In the genomic region with DNA sequence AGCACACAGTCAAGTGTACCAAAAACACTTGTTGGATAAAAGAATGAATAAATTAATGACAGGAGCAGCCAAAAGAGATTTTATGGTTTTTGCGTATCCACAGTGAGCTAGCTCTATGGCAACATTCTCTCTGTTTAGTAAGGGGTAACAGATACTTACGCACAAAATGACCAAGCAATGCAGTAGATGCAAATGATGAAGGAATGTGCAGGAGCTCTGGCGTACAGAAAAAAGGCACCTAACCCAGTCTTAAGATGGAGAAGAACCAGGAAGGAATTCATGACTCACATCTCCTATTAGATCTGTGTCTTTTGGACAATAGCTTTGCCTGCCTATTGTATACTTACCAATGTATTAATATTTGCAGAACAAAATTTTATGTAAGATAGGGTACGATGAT, we compare ENCODE assay signal across 25 cellular contexts.
A peak's percentile ranks its signal among the peaks of the same experiment; 100 is the strongest.
DNase-seq lines count a peak whose midpoint lies in the region; ATAC-seq and TF ChIP-seq lines count a peak whose summit lies in the region.
"Had no signal": no experiment of that assay in that cellular context is flagged by ENCODE, and none has a peak within 500 bp of the region (broad histone marks: within the 10 kb centered on the region; RNA-seq: fewer than 3 reads in every experiment).

No MANE protein-coding gene starts in this region.

- no TSS peak for BruUV-seq in IMR-90 (replicated peaks; lab: Mats Ljungman, UMichigan)

- peak overlapping the region; percentile 41 for H3K23ac ChIP-seq in IMR-90 (ENCODE audit: low read depth, low read length)

- H2AFZ ChIP-seq in IMR-90 (replicated peaks; ENCODE audit: low read length, poor library complexity) (no peak overlapping the region), fibroblast of lung (ENCODE audit: low read length) (no peak overlapping the region)

- no peaks in the 10 kb centered on the region for H3K79me1 ChIP-seq in IMR-90 (ENCODE audit: low read depth in 1 of 2, low read length in 2 of 2)

- TF ChIP-seq RAD21 in IMR-90 (IDR thresholded peaks at IDR 0.05; ENCODE audit: low read length), result no peak

- peak overlapping the region; percentile 78 for H2BK120ac ChIP-seq in IMR-90 (ENCODE audit: low read depth, low read length)

- TF ChIP-seq POLR2A in IMR-90 (IDR thresholded peaks at IDR 0.05; ENCODE audit: low read depth, low read length), result no peak

- peak overlapping the region; percentile 60 for H2BK5ac ChIP-seq in IMR-90 (ENCODE audit: low read depth, low read length, poor library complexity, severe bottlenecking)

- peak overlapping the region; percentile 17; the same call in 1 of the 2 replicates for H3K18ac ChIP-seq in IMR-90 (ENCODE audit: low read depth, low read length)

- H2BK15ac ChIP-seq in IMR-90 (ENCODE audit: low read depth, low read length), result peak overlapping the region; percentile 83

- no peaks in the 10 kb centered on the region for H3K27me3 ChIP-seq in IMR-90 (ENCODE audit: control insufficient read depth, insufficient read depth, low read length)
- H3K27me3 ChIP-seq in fibroblast of lung (ENCODE audit: control insufficient read depth, insufficient read depth, low read length), result no peaks in the 10 kb centered on the region
- no peaks in the 10 kb centered on the region for H3K27me3 ChIP-seq in skeletal muscle satellite cell (ENCODE audit: control insufficient read depth, insufficient read depth, low read length)
- no peaks in the 10 kb centered on the region for H3K27me3 ChIP-seq in left ventricle myocardium inferior (ENCODE audit: low read depth)
- H3K27me3 ChIP-seq: suprapubic skin had no signal

- H4K8ac ChIP-seq in IMR-90 (ENCODE audit: low read depth in 2 of 2, low read length in 2 of 2), result peak overlapping the region in 1 of 2 experiments; percentile 35; a peak in 1 of 4 replicates

- H3K9ac ChIP-seq in IMR-90 (ENCODE audit: low read depth, low read length) (no peak overlapping the region), fibroblast of lung (ENCODE audit: insufficient read depth, low read length) (no peak overlapping the region), skeletal muscle satellite cell (ENCODE audit: low read depth, low read length) (peak overlapping the region; percentile 83)

- dilution Hi-C loops in IMR-90 (cut with HindIII; ENCODE audit: low sequenced_read_pairs, unreplicated experiment), result no loop called here

- no peak overlapping the region for H2AK9ac ChIP-seq in IMR-90 (replicated peaks; ENCODE audit: low read depth, low read length, poor library complexity)

- POLR2A ChIA-PET in IMR-90 (lab: Charles Lee; ENCODE audit: unreplicated experiment), result interaction anchor here (0.6 kb wide), 1 partner anchor 25 kb away, joined by 3 read pairs; no protein-coding TSS in a partner anchor

- H3K14ac ChIP-seq in IMR-90 (replicated peaks; ENCODE audit: low read depth, low read length), result peak overlapping the region; percentile 50

- in situ Hi-C loops in IMR-90 (cut with MboI; ENCODE audit: low sequenced_read_pairs), result no loop called here

- 0 out of 2 replicates have a peak overlapping the region, but pooled peaks have one; percentile 69 for H2AK5ac ChIP-seq in IMR-90 (ENCODE audit: low read depth, low read length)

- no peak overlapping the region for H3K4me2 ChIP-seq in IMR-90 (ENCODE audit: low read depth, low read length)
- H3K4me2 ChIP-seq in fibroblast of lung (ENCODE audit: extremely low read depth, insufficient read depth, low read length), result peak overlapping the region; percentile 9
- no peak overlapping the region for H3K4me2 ChIP-seq in skeletal muscle satellite cell (ENCODE audit: low read length)

- peak overlapping the region; percentile 80 for H3K4ac ChIP-seq in IMR-90 (ENCODE audit: low read depth, low read length)

- H3K9me3 ChIP-seq in IMR-90 (ENCODE audit: control insufficient read depth, insufficient read depth, low read length) (no peaks in the 10 kb centered on the region), fibroblast of lung (ENCODE audit: control insufficient read depth, insufficient read depth, low read depth, low read length) (no peaks in the 10 kb centered on the region), skeletal muscle satellite cell (replicated peaks; ENCODE audit: low read length) (no peaks in the 10 kb centered on the region), left ventricle myocardium inferior (replicated peaks) (no peaks in the 10 kb centered on the region)
- H3K9me3 ChIP-seq: suprapubic skin had no signal

- CTCF ChIA-PET in IMR-90 (lab: Yijun Ruan, JAX), result no interaction called here

- no peaks in the 10 kb centered on the region for H3K79me2 ChIP-seq in fibroblast of lung (ENCODE audit: control insufficient read depth, insufficient read depth, low read length)

- H4K20me1 ChIP-seq in IMR-90 (ENCODE audit: insufficient read depth, low read length) (no peaks in the 10 kb centered on the region), fibroblast of lung (ENCODE audit: control insufficient read depth, extremely low read depth, insufficient read depth, low read length) (no peaks in the 10 kb centered on the region)

- H3K4me1 ChIP-seq in IMR-90 (ENCODE audit: control insufficient read depth, insufficient read depth, low read length), result peaks cover 19% of the 10 kb centered on the region
- H3K4me1 ChIP-seq in fibroblast of lung (ENCODE audit: control insufficient read depth, extremely low read depth, insufficient read depth, low read length), result peaks cover 16% of the 10 kb centered on the region
- peaks cover 55% of the 10 kb centered on the region for H3K4me1 ChIP-seq in skeletal muscle satellite cell (ENCODE audit: control insufficient read depth, insufficient read depth, low read length)
- H3K4me1 ChIP-seq in left ventricle myocardium inferior, result peaks cover 25% of the 10 kb centered on the region

- H4K91ac ChIP-seq in IMR-90 (ENCODE audit: insufficient read depth, low read depth, low read length), result no peak overlapping the region

- H3K56ac ChIP-seq in IMR-90 (ENCODE audit: extremely low read depth, insufficient read depth, low read length), result peak overlapping the region; percentile 24; the same call in 1 of the 2 replicates

- ATAC-seq in IMR-90 (ENCODE audit: low read depth) (no peak), GM21447 (IDR thresholded peaks at IDR 0.05; ENCODE audit: unreplicated experiment) (no peak)
- ATAC-seq: activated CD4-positive, CD25-positive, alpha-beta regulatory T cell treated with anti-CD3 and anti-CD28 coated beads, Interleukin-2, amount 50 U/mL, for 24 hours; activated CD8-positive, alpha-beta memory T cell treated with anti-CD3 and anti-CD28 coated beads, Interleukin-2, amount 10 ng/mL, durations not matched to agents 7 days and 5 days; activated T-cell treated with anti-CD3 and anti-CD28 coated beads, Interleukin-2, amount 50 U/mL, for 72 hours; left ventricle myocardium superior had no signal

- DNase-seq in IMR-90 (peak; percentile 41), fibroblast of lung (ENCODE audit: low read depth in 2 of 2) (peak in 1 of 2 donors; percentile 88), NCI-H2227 (lab: John Stamatoyannopoulos, UW; ENCODE audit: unreplicated experiment) (no peak), hepatic stellate cell (ENCODE audit: low spot score) (no peak), left ventricle myocardium inferior (no peak)
- DNase-seq: activated CD4-positive, alpha-beta T cell treated with anti-CD3 and anti-CD28 coated beads, Interleukin-2, amount 50 U/mL, for 4 hours; activated CD8-positive, alpha-beta memory T cell treated with anti-CD3 and anti-CD28 coated beads, Interleukin-2, amount 10 ng/mL, durations not matched to agents 7 days and 5 days; activated T-cell treated with anti-CD3 and anti-CD28 coated beads, Interleukin-2, amount 50 U/mL, for 72 hours; DND-41; glutamatergic neuron; KG1; left ventricle myocardium superior; midbrain; naive B cell; NCI-H1436; NCI-H2081 treated with DMSO at 0.1 percent for 48 hours; NCI-H774; RPMI8226; small intestine; stimulated activated naive CD4-positive, alpha-beta T cell had no signal

- WGBS in IMR-90 (ENCODE audit: extremely low coverage in 2 of 2, insufficient read length in 1 of 2), 2 experiments, result no CpG with 5 or more reads among the region's 4 CpGs

- intact Hi-C loops in IMR-90 (cut with micrococcal nuclease), result no loop called here
- intact Hi-C loops in left ventricle myocardium inferior (cut with micrococcal nuclease), result no loop called here

- H3K4me3 ChIP-seq in IMR-90 (ENCODE audit: insufficient read depth, low read depth, low read length) (no peak overlapping the region), fibroblast of lung (replicated peaks in 1 of 4; ENCODE audit: control extremely low read depth in 1 of 4, insufficient read depth in 1 of 4, low read depth in 3 of 4, low read length in 4 of 4) (no peak overlapping the region), skeletal muscle satellite cell (ENCODE audit: low read length) (no peak overlapping the region), left ventricle myocardium inferior (no peak overlapping the region)
- H3K4me3 ChIP-seq: suprapubic skin had no signal

- H3K27ac ChIP-seq in IMR-90 (ENCODE audit: insufficient read depth, low read length) (no peak overlapping the region), VCaP (peak overlapping the region; percentile 76), fibroblast of lung (ENCODE audit: insufficient read depth, low read length) (no peak overlapping the region), left ventricle myocardium inferior (replicated peaks) (no peak overlapping the region)
- H3K27ac ChIP-seq: suprapubic skin had no signal

- peak overlapping the region; percentile 81 for H2BK20ac ChIP-seq in IMR-90 (ENCODE audit: low read depth, low read length)

- TF ChIP-seq CTCF in IMR-90 (conservative IDR thresholded peaks at IDR 0.05; ENCODE audit: low read depth, low read length) (no peak), VCaP (conservative IDR thresholded peaks at IDR 0.05) (no peak), fibroblast of lung (conservative IDR thresholded peaks at IDR 0.05 in 1 of 2, IDR thresholded peaks at IDR 0.05 in 1 of 2; ENCODE audit: low read depth in 1 of 2, low read length in 2 of 2) (no peak), left ventricle myocardium inferior (IDR thresholded peaks at IDR 0.05; ENCODE audit: borderline replicate concordance) (no peak)

- H4K5ac ChIP-seq in IMR-90 (ENCODE audit: low read depth, low read length), result peak overlapping the region; percentile 50; the same call in 1 of the 2 replicates

- H3K36me3 ChIP-seq in IMR-90 (ENCODE audit: control insufficient read depth, insufficient read depth, low read length) (no peaks in the 10 kb centered on the region), fibroblast of lung (ENCODE audit: control insufficient read depth, insufficient read depth, low read length) (no peaks in the 10 kb centered on the region), skeletal muscle satellite cell (ENCODE audit: insufficient read depth, low read length) (no peaks in the 10 kb centered on the region), left ventricle myocardium inferior (no peaks in the 10 kb centered on the region)
- H3K36me3 ChIP-seq: suprapubic skin had no signal

- peaks cover 13% of the 10 kb centered on the region for H3K9me1 ChIP-seq in IMR-90 (ENCODE audit: insufficient read depth, low read length)
